ENCODE assay signal across 22 cellular contexts in the genomic region with DNA sequence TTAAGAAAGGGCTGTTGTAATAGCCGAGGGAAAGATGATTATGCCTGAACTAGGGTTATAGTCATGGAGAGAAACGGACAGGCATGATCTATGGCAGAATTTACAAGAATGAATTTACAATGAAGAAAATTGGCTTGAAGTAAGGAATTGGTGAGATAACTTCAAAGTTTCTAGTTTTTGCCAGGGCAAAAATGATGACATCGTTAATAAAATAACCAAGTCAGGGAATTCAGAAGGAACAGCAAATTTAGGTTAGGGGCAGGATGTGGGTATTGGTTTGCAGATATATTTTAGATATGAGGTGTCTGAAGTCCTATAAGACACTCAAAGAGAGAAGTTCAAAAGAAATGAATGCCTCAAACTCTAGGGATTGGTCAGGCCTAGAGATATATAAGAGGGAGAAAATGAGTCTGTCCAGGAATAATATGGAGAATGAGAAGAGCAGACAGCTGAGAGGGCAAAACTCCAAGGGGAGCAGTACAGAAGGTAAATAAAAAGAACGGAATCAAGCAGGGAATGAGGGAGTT.
DNase-seq lines count a peak whose midpoint lies in the region; ATAC-seq and TF ChIP-seq lines count a peak whose summit lies in the region.
"Had no signal": no experiment of that assay in that cellular context is flagged by ENCODE, and none has a peak within 500 bp of the region (broad histone marks: within the 10 kb centered on the region; RNA-seq: fewer than 3 reads in every experiment).

No MANE protein-coding gene starts in this region.

- H3K36me3 ChIP-seq in BE2C: peaks cover 62% of the 10 kb centered on the region
- H3K36me3 ChIP-seq: ovary had no signal

- H3K27ac Mint-ChIP-seq in activated naive CD8-positive, alpha-beta T cell: peak overlapping the region; percentile 19
- no peak overlapping the region for H3K27ac Mint-ChIP-seq in activated naive CD8-positive, alpha-beta T cell treated with anti-CD3 and anti-CD28 coated beads, Interleukin-2, amount 50 U/mL, for 24 hours
- H3K27ac Mint-ChIP-seq in T-helper 17 cell: peak overlapping the region; percentile 0
- peak overlapping the region; percentile 24 for H3K27ac Mint-ChIP-seq in central memory CD8-positive, alpha-beta T cell (ENCODE audit: low read depth)
- peak overlapping the region; percentile 4 for H3K27ac Mint-ChIP-seq in stimulated activated naive B cell treated with anti-CD40 and anti-IgM and Interleukin-4, amounts not matched to agents 10 μg/mL and 1 μg/mL and 100 μg/mL, for 72 hours
- H3K27ac Mint-ChIP-seq: activated B cell treated with CpG ODN at 0.5 μM for 24 hours, nephron had no signal

- H3K4me1 ChIP-seq in BE2C: no peaks in the 10 kb centered on the region
- H3K4me1 ChIP-seq: vagina had no signal

- CTCF ChIA-PET in HEK293T (lab: Yijun Ruan, JAX): interaction anchor here (0.6 kb wide), 1 partner anchor 711 kb away, joined by 4 read pairs; no protein-coding TSS in a partner anchor

- no peak for ATAC-seq in activated naive CD8-positive, alpha-beta T cell treated with anti-CD3 and anti-CD28 coated beads, Interleukin-2, amount 50 U/mL, for 24 hours
- ATAC-seq in T-helper 17 cell: peak; percentile 40
- no peak for ATAC-seq in central memory CD8-positive, alpha-beta T cell (replicated peaks; ENCODE audit: extremely low read depth, poor library complexity, severe bottlenecking)
- ATAC-seq in stimulated activated naive B cell treated with anti-CD40 and anti-IgM and Interleukin-4, amounts not matched to agents 10 μg/mL and 1 μg/mL and 100 μg/mL, for 72 hours (replicated peaks): no peak
- ATAC-seq: foreskin keratinocyte had no signal

- POLR2A ChIA-PET in HEK293T (lab: Yijun Ruan, JAX): no interaction called here

- H3K27me3 ChIP-seq in BE2C: no peaks in the 10 kb centered on the region
- H3K27me3 ChIP-seq: foreskin keratinocyte, ovary, right atrium auricular region, vagina had no signal

- H3K9me3 Mint-ChIP-seq in activated naive CD8-positive, alpha-beta T cell (ENCODE audit: low read depth): no peaks in the 10 kb centered on the region
- H3K9me3 Mint-ChIP-seq in activated naive CD8-positive, alpha-beta T cell treated with anti-CD3 and anti-CD28 coated beads, Interleukin-2, amount 50 U/mL, for 24 hours: no peaks in the 10 kb centered on the region
- no peaks in the 10 kb centered on the region for H3K9me3 Mint-ChIP-seq in central memory CD8-positive, alpha-beta T cell
- no peaks in the 10 kb centered on the region for H3K9me3 Mint-ChIP-seq in stimulated activated naive B cell treated with anti-CD40 and anti-IgM and Interleukin-4, amounts not matched to agents 10 μg/mL and 1 μg/mL and 100 μg/mL, for 72 hours
- H3K9me3 Mint-ChIP-seq: activated B cell treated with CpG ODN at 0.5 μM for 24 hours, nephron had no signal

- H3K36me3 Mint-ChIP-seq in activated naive CD8-positive, alpha-beta T cell: peaks cover 16% of the 10 kb centered on the region
- peaks cover 43% of the 10 kb centered on the region for H3K36me3 Mint-ChIP-seq in activated naive CD8-positive, alpha-beta T cell treated with anti-CD3 and anti-CD28 coated beads, Interleukin-2, amount 50 U/mL, for 24 hours (ENCODE audit: low read depth)
- H3K36me3 Mint-ChIP-seq in T-helper 17 cell (ENCODE audit: low read depth): peaks cover 4% of the 10 kb centered on the region
- peaks cover 41% of the 10 kb centered on the region for H3K36me3 Mint-ChIP-seq in central memory CD8-positive, alpha-beta T cell (ENCODE audit: insufficient read depth)
- peaks cover 29 to 45% of the 10 kb centered on the region in 2 donors for H3K36me3 Mint-ChIP-seq in stimulated activated naive B cell treated with anti-CD40 and anti-IgM and Interleukin-4, amounts not matched to agents 10 μg/mL and 1 μg/mL and 100 μg/mL, for 72 hours

- TF ChIP-seq CTCF in BE2C (IDR thresholded peaks at IDR 0.05; ENCODE audit: low read depth, low read length): no peak

- H3K4me1 Mint-ChIP-seq in activated naive CD8-positive, alpha-beta T cell (ENCODE audit: low read depth): peaks cover 16% of the 10 kb centered on the region
- peaks cover 7% of the 10 kb centered on the region for H3K4me1 Mint-ChIP-seq in activated naive CD8-positive, alpha-beta T cell treated with anti-CD3 and anti-CD28 coated beads, Interleukin-2, amount 50 U/mL, for 24 hours
- peaks cover 10% of the 10 kb centered on the region for H3K4me1 Mint-ChIP-seq in T-helper 17 cell
- peaks cover 13% of the 10 kb centered on the region for H3K4me1 Mint-ChIP-seq in central memory CD8-positive, alpha-beta T cell
- H3K4me1 Mint-ChIP-seq in stimulated activated naive B cell treated with anti-CD40 and anti-IgM and Interleukin-4, amounts not matched to agents 10 μg/mL and 1 μg/mL and 100 μg/mL, for 72 hours: no peaks in the 10 kb centered on the region
- H3K4me1 Mint-ChIP-seq: activated B cell treated with CpG ODN at 0.5 μM for 24 hours, nephron had no signal

- no peaks in the 10 kb centered on the region for H3K27me3 Mint-ChIP-seq in activated naive CD8-positive, alpha-beta T cell
- H3K27me3 Mint-ChIP-seq in activated naive CD8-positive, alpha-beta T cell treated with anti-CD3 and anti-CD28 coated beads, Interleukin-2, amount 50 U/mL, for 24 hours: no peaks in the 10 kb centered on the region
- H3K27me3 Mint-ChIP-seq in T-helper 17 cell: no peaks in the 10 kb centered on the region
- H3K27me3 Mint-ChIP-seq in central memory CD8-positive, alpha-beta T cell: no peaks in the 10 kb centered on the region
- no peaks in the 10 kb centered on the region for H3K27me3 Mint-ChIP-seq in stimulated activated naive B cell treated with anti-CD40 and anti-IgM and Interleukin-4, amounts not matched to agents 10 μg/mL and 1 μg/mL and 100 μg/mL, for 72 hours
- H3K27me3 Mint-ChIP-seq: activated B cell treated with CpG ODN at 0.5 μM for 24 hours had no signal

- no peak for DNase-seq in activated naive CD8-positive, alpha-beta T cell treated with anti-CD3 and anti-CD28 coated beads, Interleukin-2, amount 50 U/mL, for 24 hours
- no peak for DNase-seq in T-helper 17 cell
- DNase-seq in central memory CD8-positive, alpha-beta T cell (ENCODE audit: low spot score in 2 of 2): no peak
- no peak for DNase-seq in stimulated activated naive B cell treated with anti-CD40 and anti-IgM and Interleukin-4, amounts not matched to agents 10 μg/mL and 1 μg/mL and 100 μg/mL, for 72 hours
- DNase-seq in BE2C: no peak
- no peak for DNase-seq in SKM-1 treated with dmso at 0.1 percent for 144 hours (lab: John Stamatoyannopoulos, UW; ENCODE audit: unreplicated experiment)
- no peak for DNase-seq in HEK293T (ENCODE audit: extremely low spot score)
- DNase-seq: activated B cell treated with CpG ODN at 0.5 μM for 24 hours; activated effector memory CD4-positive, alpha-beta T cell treated with Interleukin-2 at 50 U/mL for 16 hours; DMS 273 treated with DMSO at 0.1 percent for 48 hours; effector CD8-positive, alpha-beta T cell; foreskin keratinocyte; NCI-H2029 treated with DMSO at 0.1 percent for 48 hours; NCI-H226; NCI-H774; ovary; stimulated activated CD4-positive, alpha-beta T cell treated with anti-CD3 and anti-CD28 coated beads, Interleukin-4, amount 100 ng/mL, for 1 hour; stimulated activated naive CD4-positive, alpha-beta T cell treated with Interleukin-2 at 50 U/mL for 16 hours had no signal

- H3K9me3 ChIP-seq in T-helper 17 cell (ENCODE audit: control insufficient read depth, low read length, poor library complexity, severe bottlenecking): no peaks in the 10 kb centered on the region
- no peaks in the 10 kb centered on the region for H3K9me3 ChIP-seq in BE2C
- H3K9me3 ChIP-seq: ovary, right atrium auricular region, vagina had no signal

- H3K4me3 ChIP-seq in BE2C (ENCODE audit: low read depth, low read length): no peak overlapping the region
- H3K4me3 ChIP-seq: ovary, right atrium auricular region, vagina had no signal

- no peak overlapping the region for H3K4me3 Mint-ChIP-seq in activated naive CD8-positive, alpha-beta T cell
- no peak overlapping the region for H3K4me3 Mint-ChIP-seq in activated naive CD8-positive, alpha-beta T cell treated with anti-CD3 and anti-CD28 coated beads, Interleukin-2, amount 50 U/mL, for 24 hours
- peak overlapping the region; percentile 16 for H3K4me3 Mint-ChIP-seq in T-helper 17 cell
- no peak overlapping the region for H3K4me3 Mint-ChIP-seq in central memory CD8-positive, alpha-beta T cell
- no peak overlapping the region for H3K4me3 Mint-ChIP-seq in stimulated activated naive B cell treated with anti-CD40 and anti-IgM and Interleukin-4, amounts not matched to agents 10 μg/mL and 1 μg/mL and 100 μg/mL, for 72 hours
- H3K4me3 Mint-ChIP-seq: activated B cell treated with CpG ODN at 0.5 μM for 24 hours, nephron had no signal

TF ChIP-seq in HEK293T, 16 proteins besides CTCF, POLR2A, EP300 and RAD21:
- TF ChIP-seq NFRKB (IDR thresholded peaks at IDR 0.05): no peak
- TF ChIP-seq LEF1 (IDR thresholded peaks at IDR 0.05; ENCODE audit: borderline replicate concordance): no peak
- no peak for TF ChIP-seq BHLHE40 (IDR thresholded peaks at IDR 0.05; ENCODE audit: borderline replicate concordance)
- TF ChIP-seq L3MBTL2 (conservative IDR thresholded peaks at IDR 0.05): no peak
- TF ChIP-seq, protein P1, sequence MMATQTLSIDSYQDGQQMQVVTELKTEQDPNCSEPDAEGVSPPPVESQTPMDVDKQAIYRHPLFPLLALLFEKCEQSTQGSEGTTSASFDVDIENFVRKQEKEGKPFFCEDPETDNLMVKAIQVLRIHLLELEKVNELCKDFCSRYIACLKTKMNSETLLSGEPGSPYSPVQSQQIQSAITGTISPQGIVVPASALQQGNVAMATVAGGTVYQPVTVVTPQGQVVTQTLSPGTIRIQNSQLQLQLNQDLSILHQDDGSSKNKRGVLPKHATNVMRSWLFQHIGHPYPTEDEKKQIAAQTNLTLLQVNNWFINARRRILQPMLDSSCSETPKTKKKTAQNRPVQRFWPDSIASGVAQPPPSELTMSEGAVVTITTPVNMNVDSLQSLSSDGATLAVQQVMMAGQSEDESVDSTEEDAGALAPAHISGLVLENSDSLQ (IDR thresholded peaks at IDR 0.05): no peak
- no peak for TF ChIP-seq ZNF384 (IDR thresholded peaks at IDR 0.05)
- no peak for TF ChIP-seq FOXA1 (IDR thresholded peaks at IDR 0.05)
- TF ChIP-seq FOXK2 (IDR thresholded peaks at IDR 0.05): no peak
- TF ChIP-seq HDGF (IDR thresholded peaks at IDR 0.05; ENCODE audit: borderline replicate concordance): no peak
- no peak for TF ChIP-seq ELF4 (IDR thresholded peaks at IDR 0.05)
TF ChIP-seq in HEK293T: peak in this region for 0.
